ENCODE assay signal across 24 cellular contexts in genomic region chrX:99901091-99901490, GRCh38.
"Had no signal": no experiment of that assay in that cellular context is flagged by ENCODE, and none has a peak within 500 bp of the region (broad histone marks: within the 10 kb centered on the region; RNA-seq: fewer than 3 reads in every experiment).

No MANE protein-coding gene starts in this region.

- ATAC-seq: activated T-helper 17 cell treated with anti-CD3 and anti-CD28 coated beads, Interleukin-2, amount 50 U/mL, for 72 hours had no signal

- H3K4me3 ChIP-seq: MG63, Peyer's patch, SJSA1 had no signal

- H3K27ac ChIP-seq: Peyer's patch, RWPE1, SJSA1, VCaP had no signal

- H3K27me3 ChIP-seq: MG63, Peyer's patch, SJSA1 had no signal

- DNase-seq: activated CD4-positive, alpha-beta memory T cell treated with anti-CD3 and anti-CD28 coated beads, Interleukin-2, amount 10 ng/mL, durations not matched to agents 7 days and 5 days; activated CD4-positive, alpha-beta T cell treated with anti-CD3 and anti-CD28 coated beads, Interleukin-2, amount 10 ng/mL, durations not matched to agents 7 days and 5 days; activated CD4-positive, CD25-positive, alpha-beta regulatory T cell; activated gamma-delta T cell; activated naive CD4-positive, alpha-beta T cell treated with anti-CD3 and anti-CD28 coated beads, Interleukin-2, amount 10 ng/mL, durations not matched to agents 7 days and 5 days; activated naive CD8-positive, alpha-beta T cell treated with anti-CD3 and anti-CD28 coated beads for 36 hours; activated T-cell treated with anti-CD3 and anti-CD28 coated beads for 4 hours; activated T-cell treated with anti-CD3 and anti-CD28 coated beads, Interleukin-2, amount 50 U/mL, for 48 hours; cerebellar nuclear complex; MG63; MV-4-11; NCI-H1092 treated with DMSO at 0.1 percent for 48 hours; NCI-H1436 treated with DMSO at 0.1 percent for 48 hours; NCI-H187; NCI-H2081; NCI-H2171; NCI-H226; NCI-H526; Peyer's patch; Right ventricle myocardium superior had no signal

- H3K4me1 ChIP-seq: Peyer's patch, SJSA1 had no signal

- H3K36me3 ChIP-seq: MG63, Peyer's patch, SJSA1 had no signal
